Comparison of ENCODE assay signal across 10 cellular contexts in the genomic region with DNA sequence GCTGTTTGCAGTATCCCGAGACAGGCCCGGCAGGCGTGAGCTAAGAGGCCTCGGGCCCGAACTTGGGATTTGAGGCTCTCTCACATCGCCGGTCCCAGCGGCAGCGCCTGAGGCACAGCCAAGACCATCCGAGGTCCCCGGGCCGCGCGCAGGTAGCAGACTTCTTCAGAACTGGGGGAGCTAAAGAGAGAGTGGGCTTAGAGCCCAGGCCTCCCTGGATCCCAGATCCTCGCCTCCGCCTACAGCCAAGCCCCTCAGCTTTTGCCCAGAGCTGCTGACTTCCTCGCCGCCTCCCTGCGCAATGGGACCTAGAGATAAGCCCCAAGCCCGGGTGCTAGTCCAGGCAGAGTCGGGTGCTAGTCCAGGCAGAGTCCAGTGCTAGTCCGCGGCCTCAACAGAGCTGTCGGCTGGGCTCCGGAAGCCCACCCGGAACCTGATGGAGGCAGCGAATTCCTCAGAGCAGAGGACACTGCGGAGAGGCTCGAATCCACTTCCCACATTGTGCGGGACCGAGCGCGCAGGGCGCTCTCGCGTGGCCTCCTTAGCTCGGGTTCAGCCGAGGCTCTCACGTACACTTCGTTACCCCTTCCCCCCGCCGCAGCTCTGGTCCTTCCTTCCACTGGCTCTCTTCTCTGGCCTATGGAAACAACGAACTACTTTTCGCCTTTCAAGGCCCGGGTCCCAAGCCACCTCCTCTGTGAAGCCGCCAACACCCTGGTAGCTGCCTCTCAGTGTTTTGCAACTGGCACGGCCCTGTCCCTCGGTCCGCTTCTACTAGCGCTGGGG. TPM values are rescaled to one million over a fixed set of nuclear protein-coding genes. Genes with fewer than 3 reads are reported as not detected.
DNase-seq lines count a peak whose midpoint lies in the region; ATAC-seq and TF ChIP-seq lines count a peak whose summit lies in the region.
"Had no signal": no experiment of that assay in that cellular context is flagged by ENCODE, and none has a peak within 500 bp of the region (broad histone marks: within the 10 kb centered on the region; RNA-seq: fewer than 3 reads in every experiment).

No MANE protein-coding gene starts in this region.

- H3K9me3 Mint-ChIP-seq in T-cell = no peaks in the 10 kb centered on the region

- H3K27me3 Mint-ChIP-seq in T-cell = peaks cover 71 to 84% of the 10 kb centered on the region in 2 donors

- intact Hi-C loops in gastrocnemius medialis (cut with DNase I; ENCODE audit: low total_unique reads) = no loop called here

- H3K4me1 ChIP-seq in SK-N-SH (ENCODE audit: control insufficient read depth in 1 of 2, insufficient read depth in 2 of 2, low read depth in 1 of 2, low read length in 1 of 2) (peaks cover 0 to 16% of the 10 kb centered on the region in 2 experiments; a peak in 1 of 4 replicates), hepatocyte (ENCODE audit: insufficient read depth) (peaks cover 19% of the 10 kb centered on the region), gastrocnemius medialis (peaks cover 7 to 35% of the 10 kb centered on the region in 2 donors)

- H2AFZ ChIP-seq in SK-N-SH (ENCODE audit: low read depth) = no peak overlapping the region
- H2AFZ ChIP-seq in hepatocyte = peak overlapping the region; percentile 49

- H3K4me2 ChIP-seq in SK-N-SH (peak overlapping the region; percentile 64), hepatocyte (peak overlapping the region; percentile 68)

- no peaks in the 10 kb centered on the region for H3K36me3 ChIP-seq in SK-N-SH (replicated peaks in 1 of 2; ENCODE audit: control insufficient read depth in 1 of 2, insufficient read depth in 2 of 2, low read length in 1 of 2)
- no peaks in the 10 kb centered on the region for H3K36me3 ChIP-seq in hepatocyte (replicated peaks; ENCODE audit: insufficient read depth, low read depth)
- no peaks in the 10 kb centered on the region for H3K36me3 ChIP-seq in gastrocnemius medialis

- peaks cover 40 to 50% (median 45%) of the 10 kb centered on the region in 3 donors for H3K4me1 Mint-ChIP-seq in T-cell

- in situ Hi-C loops in gastrocnemius medialis (cut with MboI; ENCODE audit: low sequenced_read_pairs in 4 of 4) = loop anchor here in 1 of 4 donors (25.0 kb wide), 1 partner anchor 214 kb away; no protein-coding TSS in a partner anchor

- no peak overlapping the region for H3K9ac ChIP-seq in SK-N-SH

- H3K27ac ChIP-seq in SK-N-SH (ENCODE audit: low read depth in 2 of 2, low read length in 1 of 2) = no peak overlapping the region
- H3K27ac ChIP-seq in hepatocyte = no peak overlapping the region
- H3K27ac ChIP-seq in gastrocnemius medialis = peak overlapping the region in 3 of 4 donors; percentile 4 to 24 (median 11)

- H3K4me3 Mint-ChIP-seq in T-cell = peak overlapping the region; percentile 34 to 61 (median 50)

- peak overlapping the region in 1 of 2 donors; percentile 48 for H3K27ac Mint-ChIP-seq in T-cell

- no peaks in the 10 kb centered on the region for H3K36me3 Mint-ChIP-seq in T-cell

- TF ChIP-seq RAD21 in SK-N-SH (IDR thresholded peaks at IDR 0.05; ENCODE audit: low read length) = no peak

- H3K79me2 ChIP-seq in SK-N-SH (ENCODE audit: insufficient read depth) (no peaks in the 10 kb centered on the region), hepatocyte (no peaks in the 10 kb centered on the region)

- no peak for TF ChIP-seq EP300 in SK-N-SH (IDR thresholded peaks at IDR 0.05; ENCODE audit: borderline replicate concordance in 1 of 2, low read depth in 1 of 2, low read length in 1 of 2)

- 28% methylated on average over 27 of the region's 50 CpGs for WGBS in SK-N-SH (ENCODE audit: low lambda C conversion rate)
- WGBS in hepatocyte (ENCODE audit: low lambda C conversion rate, missing lambda C conversion rate) = 9% methylated on average over 50 of the region's 50 CpGs

- H3K9me3 ChIP-seq in SK-N-SH = no peaks in the 10 kb centered on the region
- H3K9me3 ChIP-seq in hepatocyte (ENCODE audit: low read depth) = no peaks in the 10 kb centered on the region
- no peaks in the 10 kb centered on the region for H3K9me3 ChIP-seq in gastrocnemius medialis

- peak overlapping the region in 1 of 2 experiments; percentile 50; a peak in 2 of 4 replicates for H3K4me3 ChIP-seq in SK-N-SH (ENCODE audit: low read depth in 2 of 2, low read length in 1 of 2)
- no peak overlapping the region for H3K4me3 ChIP-seq in hepatocyte
- H3K4me3 ChIP-seq in gastrocnemius medialis = peak overlapping the region; percentile 43 to 73 (median 54)

- peaks cover 95% of the 10 kb centered on the region for H3K27me3 ChIP-seq in SK-N-SH (ENCODE audit: insufficient read depth)
- H3K27me3 ChIP-seq in hepatocyte = peaks cover 100% of the 10 kb centered on the region
- H3K27me3 ChIP-seq in gastrocnemius medialis = peaks cover 22 to 31% (median 31%) of the 10 kb centered on the region in 3 donors

- no peak; the same call in 2 of the 3 replicates for ATAC-seq in SK-N-SH treated with all-trans-retinoic acid at 6 μM for 48 hours
- ATAC-seq in T-cell (replicated peaks in 1 of 4) = no peak
- ATAC-seq in gastrocnemius medialis = no peak
- ATAC-seq in HG02571 (IDR thresholded peaks at IDR 0.05; ENCODE audit: unreplicated experiment) = no peak

- no peak for TF ChIP-seq POLR2A in gastrocnemius medialis (IDR thresholded peaks at IDR 0.05)

- TF ChIP-seq CTCF in SK-N-SH (IDR thresholded peaks at IDR 0.05) (no peak), hepatocyte (IDR thresholded peaks at IDR 0.05; ENCODE audit: poor library complexity) (no peak), gastrocnemius medialis (IDR thresholded peaks at IDR 0.05 in 4 of 5, conservative IDR thresholded peaks at IDR 0.05 in 1 of 5) (no peak)

- CTCF ChIA-PET in SK-N-SH (lab: Yijun Ruan, JAX) (interaction anchor here (0.6 to 2.9 kb wide), 10 partner anchors 9 to 347 kb away, joined by 3 to 34 read pairs (median 4); no protein-coding TSS in a partner anchor), T-cell (lab: Charles Lee) (interaction anchor here in 1 of 2 donors (1.0 kb wide), 1 partner anchor 9 kb away, joined by 3 read pairs; no protein-coding TSS in a partner anchor)

- POLR2A ChIA-PET in SK-N-SH (lab: Yijun Ruan, JAX) (no interaction called here), T-cell (lab: Charles Lee) (no interaction called here)

- no peaks in the 10 kb centered on the region for H3F3A ChIP-seq in SK-N-SH (replicated peaks; ENCODE audit: insufficient read depth)

- H4K20me1 ChIP-seq in SK-N-SH (ENCODE audit: insufficient read depth) (peaks cover 14% of the 10 kb centered on the region; the same call in 1 of the 2 replicates), hepatocyte (ENCODE audit: insufficient read depth, poor library complexity, severe bottlenecking) (no peaks in the 10 kb centered on the region)

- H3K9me2 ChIP-seq in SK-N-SH (no peaks in the 10 kb centered on the region), hepatocyte (replicated peaks; ENCODE audit: insufficient read depth) (no peaks in the 10 kb centered on the region)

- DNase-seq in SK-N-SH (peak; percentile 48), T-cell (no peak), hepatocyte (ENCODE audit: low spot score) (no peak), gastrocnemius medialis (no peak), hepatic stellate cell (ENCODE audit: low spot score) (no peak), hippocampal formation (lab: John Stamatoyannopoulos, UW) (no peak)
- DNase-seq: activated gamma-delta T cell treated with Interleukin-2 at 50 U/mL for 16 hours; stimulated activated CD4-positive, alpha-beta T cell treated with anti-CD3 and anti-CD28 coated beads, Interleukin-4, amount 100 ng/mL, for 4 hours had no signal

TF ChIP-seq in SK-N-SH, 30 proteins besides CTCF, POLR2A, EP300 and RAD21 (continues in another document):
- no peak for TF ChIP-seq TAF1 (IDR thresholded peaks at IDR 0.05; ENCODE audit: borderline replicate concordance, low read depth, low read length)
- TF ChIP-seq, protein P1, sequence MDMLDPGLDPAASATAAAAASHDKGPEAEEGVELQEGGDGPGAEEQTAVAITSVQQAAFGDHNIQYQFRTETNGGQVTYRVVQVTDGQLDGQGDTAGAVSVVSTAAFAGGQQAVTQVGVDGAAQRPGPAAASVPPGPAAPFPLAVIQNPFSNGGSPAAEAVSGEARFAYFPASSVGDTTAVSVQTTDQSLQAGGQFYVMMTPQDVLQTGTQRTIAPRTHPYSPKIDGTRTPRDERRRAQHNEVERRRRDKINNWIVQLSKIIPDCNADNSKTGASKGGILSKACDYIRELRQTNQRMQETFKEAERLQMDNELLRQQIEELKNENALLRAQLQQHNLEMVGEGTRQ (IDR thresholded peaks at IDR 0.05; ENCODE audit: borderline replicate concordance, low read depth, low read length) = no peak
- TF ChIP-seq YY1 (IDR thresholded peaks at IDR 0.05; ENCODE audit: low read depth) = no peak
- no peak; the same call in 1 of the 2 replicates for TF ChIP-seq EZH2phosphoT487 (IDR thresholded peaks at IDR 0.05; ENCODE audit: borderline replicate concordance, low read depth)
- no peak for TF ChIP-seq RXRA (IDR thresholded peaks at IDR 0.05; ENCODE audit: borderline replicate concordance, low read depth)
- no peak for TF ChIP-seq RCOR1 (IDR thresholded peaks at IDR 0.05; ENCODE audit: low read length)
- TF ChIP-seq NRF1 (IDR thresholded peaks at IDR 0.05; ENCODE audit: low read depth, low read length) = no peak
- no peak for TF ChIP-seq SMC3 (IDR thresholded peaks at IDR 0.05; ENCODE audit: low read depth, low read length)

TF ChIP-seq in SK-N-SH treated with all-trans-retinoic acid at 6 μM for 48 hours, 23 proteins besides CTCF, POLR2A, EP300 and RAD21 (continues in another document):
- TF ChIP-seq ZC3H10 (CRISPR knock-in tag; IDR thresholded peaks at IDR 0.05) (no peak), RARB (CRISPR knock-in tag; IDR thresholded peaks at IDR 0.05) (no peak), SNAI2 (CRISPR knock-in tag; IDR thresholded peaks at IDR 0.05) (no peak), TOX (CRISPR knock-in tag; IDR thresholded peaks at IDR 0.05; ENCODE audit: borderline replicate concordance) (no peak), CSDC2 (CRISPR knock-in tag; IDR thresholded peaks at IDR 0.05) (no peak), ZNF565 (CRISPR knock-in tag; conservative IDR thresholded peaks at IDR 0.05; ENCODE audit: low read depth) (no peak)

RNA-seq across cellular contexts. Expression of a gene that starts 5.8 kb away (rescaled TPM):
- not detected in 2 replicates for polyA plus RNA-seq in SK-N-SH (2012; rRNA removed)
- not detected in 2 replicates for polyA plus RNA-seq in SK-N-SH (2012; cell fraction: cytosol; rRNA removed)
- not detected in 2 replicates for polyA plus RNA-seq in SK-N-SH (2012; cell fraction: nucleus; rRNA removed)
- not detected for total RNA-seq in T-cell
- not detected in 2 replicates for total RNA-seq in hepatocyte
- 0.33 TPM in 1 of 2 replicates, not detected in the other for polyA plus RNA-seq in hepatocyte
- 10 to 100 TPM; 10.7 to 25.9 (median 13.0) TPM for total RNA-seq in gastrocnemius medialis

Comparison
In these comparisons a context has a peak if more than half of its experiments do, and no peak if none do; other contexts are left out.
1. H3K27ac ChIP-seq: peak in gastrocnemius medialis (3 of 4); none in SK-N-SH (0 of 2) and hepatocyte (single experiment).
2. RNA of a gene that starts 5.8 kb away (total RNA-seq): 10.7 to 25.9 TPM in gastrocnemius medialis; not detected in T-cell and not detected in hepatocyte; every median in the first group is over 10 times any median in the second.